In the genomic region with DNA sequence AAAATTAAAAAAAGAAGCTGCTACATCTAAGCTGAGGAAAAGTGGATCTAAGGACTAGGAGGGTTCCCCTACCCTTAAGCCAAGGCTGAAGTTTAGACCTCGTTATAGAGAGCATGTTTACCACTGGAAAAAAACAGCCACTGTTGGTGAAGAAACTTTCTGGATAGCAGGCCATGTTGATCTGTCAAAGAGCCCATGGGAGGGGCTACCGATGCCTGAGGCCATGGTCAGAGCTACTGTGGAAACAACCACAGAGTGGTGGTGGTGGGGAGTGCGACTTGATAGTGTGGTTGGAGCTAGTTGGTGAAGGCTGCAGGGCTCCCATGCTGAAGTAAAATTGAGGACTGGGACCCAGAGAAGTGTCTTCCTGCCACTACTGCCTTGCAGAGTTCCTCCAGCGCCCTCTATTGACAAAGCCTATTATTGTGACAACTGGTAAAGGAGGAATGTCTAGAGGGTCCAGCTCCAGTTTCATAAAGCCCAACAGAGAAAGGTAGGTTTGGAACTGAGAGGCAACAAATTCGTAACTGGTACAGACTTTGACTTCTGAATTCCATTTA, we compare ENCODE assay signal across 1 cellular context.
TF ChIP-seq lines count a peak whose summit lies in the region.

No MANE protein-coding gene starts in this region.

TF ChIP-seq in HepG2, 621 proteins besides CTCF, POLR2A, EP300 and RAD21 (continued from another document and continues in another):
- TF ChIP-seq, protein P1, sequence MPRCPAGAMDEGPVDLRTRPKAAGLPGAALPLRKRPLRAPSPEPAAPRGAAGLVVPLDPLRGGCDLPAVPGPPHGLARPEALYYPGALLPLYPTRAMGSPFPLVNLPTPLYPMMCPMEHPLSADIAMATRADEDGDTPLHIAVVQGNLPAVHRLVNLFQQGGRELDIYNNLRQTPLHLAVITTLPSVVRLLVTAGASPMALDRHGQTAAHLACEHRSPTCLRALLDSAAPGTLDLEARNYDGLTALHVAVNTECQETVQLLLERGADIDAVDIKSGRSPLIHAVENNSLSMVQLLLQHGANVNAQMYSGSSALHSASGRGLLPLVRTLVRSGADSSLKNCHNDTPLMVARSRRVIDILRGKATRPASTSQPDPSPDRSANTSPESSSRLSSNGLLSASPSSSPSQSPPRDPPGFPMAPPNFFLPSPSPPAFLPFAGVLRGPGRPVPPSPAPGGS (CRISPR knock-in tag; IDR thresholded peaks at IDR 0.05) = 0 out of 2 replicates have a peak, but pooled peaks have one; percentile 52
- TF ChIP-seq ZNF773 (CRISPR knock-in tag; IDR thresholded peaks at IDR 0.05; ENCODE audit: borderline replicate concordance) = no peak
- TF ChIP-seq NFE2L1 (CRISPR knock-in tag; IDR thresholded peaks at IDR 0.05; ENCODE audit: borderline replicate concordance) = no peak
- TF ChIP-seq CEBPG (CRISPR knock-in tag; IDR thresholded peaks at IDR 0.05) = 0 out of 2 replicates have a peak, but pooled peaks have one; percentile 20
- TF ChIP-seq ZNF546 (CRISPR knock-in tag; conservative IDR thresholded peaks at IDR 0.05) = no peak
- no peak for TF ChIP-seq KAT7 (CRISPR knock-in tag; IDR thresholded peaks at IDR 0.05; ENCODE audit: borderline replicate concordance)
- TF ChIP-seq ZFYVE20 (CRISPR knock-in tag; IDR thresholded peaks at IDR 0.05; ENCODE audit: borderline replicate concordance, low read depth) = no peak
- no peak for TF ChIP-seq TRAFD1 (CRISPR knock-in tag; IDR thresholded peaks at IDR 0.05; ENCODE audit: borderline replicate concordance)
- TF ChIP-seq ZBTB49 (CRISPR knock-in tag; IDR thresholded peaks at IDR 0.05; ENCODE audit: borderline replicate concordance) = no peak
- TF ChIP-seq KMT2B (CRISPR knock-in tag; IDR thresholded peaks at IDR 0.05) = peak; percentile 57; the same call in 1 of the 2 replicates
- no peak for TF ChIP-seq JUN (CRISPR knock-in tag; IDR thresholded peaks at IDR 0.05)
- peak; percentile 78 for TF ChIP-seq NFKBIZ (CRISPR knock-in tag; IDR thresholded peaks at IDR 0.05)
- TF ChIP-seq SOX5 (CRISPR knock-in tag; IDR thresholded peaks at IDR 0.05; ENCODE audit: borderline replicate concordance) = peak; percentile 51; the same call in 1 of the 2 replicates
- TF ChIP-seq, protein P2, sequence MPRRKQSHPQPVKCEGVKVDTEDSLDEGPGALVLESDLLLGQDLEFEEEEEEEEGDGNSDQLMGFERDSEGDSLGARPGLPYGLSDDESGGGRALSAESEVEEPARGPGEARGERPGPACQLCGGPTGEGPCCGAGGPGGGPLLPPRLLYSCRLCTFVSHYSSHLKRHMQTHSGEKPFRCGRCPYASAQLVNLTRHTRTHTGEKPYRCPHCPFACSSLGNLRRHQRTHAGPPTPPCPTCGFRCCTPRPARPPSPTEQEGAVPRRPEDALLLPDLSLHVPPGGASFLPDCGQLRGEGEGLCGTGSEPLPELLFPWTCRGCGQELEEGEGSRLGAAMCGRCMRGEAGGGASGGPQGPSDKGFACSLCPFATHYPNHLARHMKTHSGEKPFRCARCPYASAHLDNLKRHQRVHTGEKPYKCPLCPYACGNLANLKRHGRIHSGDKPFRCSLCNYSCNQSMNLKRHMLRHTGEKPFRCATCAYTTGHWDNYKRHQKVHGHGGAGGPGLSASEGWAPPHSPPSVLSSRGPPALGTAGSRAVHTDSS (CRISPR knock-in tag; conservative IDR thresholded peaks at IDR 0.05) = no peak
- TF ChIP-seq ZBTB2 (CRISPR knock-in tag; IDR thresholded peaks at IDR 0.05; ENCODE audit: low read depth) = no peak
- TF ChIP-seq ZNF747 (CRISPR knock-in tag; IDR thresholded peaks at IDR 0.05; ENCODE audit: borderline replicate concordance) = no peak
- no peak for TF ChIP-seq ZBTB42 (CRISPR knock-in tag; IDR thresholded peaks at IDR 0.05)
- TF ChIP-seq CBX5 (CRISPR knock-in tag; IDR thresholded peaks at IDR 0.05; ENCODE audit: borderline replicate concordance) = peak; percentile 83; the same call in 1 of the 2 replicates
- TF ChIP-seq SP1 (IDR thresholded peaks at IDR 0.05) = no peak
- TF ChIP-seq SP1 (CRISPR knock-in tag; IDR thresholded peaks at IDR 0.05) = 0 out of 2 replicates have a peak, but pooled peaks have one; percentile 47
- TF ChIP-seq MIXL1 (CRISPR knock-in tag; IDR thresholded peaks at IDR 0.05) = peak; percentile 82
- no peak for TF ChIP-seq ZNF367 (CRISPR knock-in tag; IDR thresholded peaks at IDR 0.05; ENCODE audit: borderline replicate concordance)
- no peak for TF ChIP-seq RNF2 (conservative IDR thresholded peaks at IDR 0.05; ENCODE audit: low read depth)
- 0 out of 2 replicates have a peak, but pooled peaks have one; percentile 55 for TF ChIP-seq ZNF205 (CRISPR knock-in tag; IDR thresholded peaks at IDR 0.05)
- TF ChIP-seq NRL (CRISPR knock-in tag; IDR thresholded peaks at IDR 0.05; ENCODE audit: borderline replicate concordance) = no peak
- peak; percentile 93 for TF ChIP-seq ZNF644 (CRISPR knock-in tag; IDR thresholded peaks at IDR 0.05; ENCODE audit: low read depth)
- TF ChIP-seq, protein P3, sequence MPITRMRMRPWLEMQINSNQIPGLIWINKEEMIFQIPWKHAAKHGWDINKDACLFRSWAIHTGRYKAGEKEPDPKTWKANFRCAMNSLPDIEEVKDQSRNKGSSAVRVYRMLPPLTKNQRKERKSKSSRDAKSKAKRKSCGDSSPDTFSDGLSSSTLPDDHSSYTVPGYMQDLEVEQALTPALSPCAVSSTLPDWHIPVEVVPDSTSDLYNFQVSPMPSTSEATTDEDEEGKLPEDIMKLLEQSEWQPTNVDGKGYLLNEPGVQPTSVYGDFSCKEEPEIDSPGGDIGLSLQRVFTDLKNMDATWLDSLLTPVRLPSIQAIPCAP (CRISPR knock-in tag; IDR thresholded peaks at IDR 0.05; ENCODE audit: low read depth) = no peak
- no peak for TF ChIP-seq ZBTB20 (CRISPR knock-in tag; IDR thresholded peaks at IDR 0.05; ENCODE audit: borderline replicate concordance, low read depth)
- no peak for TF ChIP-seq NFYC (CRISPR knock-in tag; IDR thresholded peaks at IDR 0.05)
- TF ChIP-seq CSRNP2 (CRISPR knock-in tag; conservative IDR thresholded peaks at IDR 0.05; ENCODE audit: low read depth) = no peak
- no peak for TF ChIP-seq NONO (IDR thresholded peaks at IDR 0.05)
- TF ChIP-seq NONO (CRISPR knock-in tag; conservative IDR thresholded peaks at IDR 0.05) = no peak
- TF ChIP-seq, protein P4, sequence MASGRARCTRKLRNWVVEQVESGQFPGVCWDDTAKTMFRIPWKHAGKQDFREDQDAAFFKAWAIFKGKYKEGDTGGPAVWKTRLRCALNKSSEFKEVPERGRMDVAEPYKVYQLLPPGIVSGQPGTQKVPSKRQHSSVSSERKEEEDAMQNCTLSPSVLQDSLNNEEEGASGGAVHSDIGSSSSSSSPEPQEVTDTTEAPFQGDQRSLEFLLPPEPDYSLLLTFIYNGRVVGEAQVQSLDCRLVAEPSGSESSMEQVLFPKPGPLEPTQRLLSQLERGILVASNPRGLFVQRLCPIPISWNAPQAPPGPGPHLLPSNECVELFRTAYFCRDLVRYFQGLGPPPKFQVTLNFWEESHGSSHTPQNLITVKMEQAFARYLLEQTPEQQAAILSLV (CRISPR knock-in tag; IDR thresholded peaks at IDR 0.05; ENCODE audit: borderline replicate concordance) = no peak
- no peak; the same call in 1 of the 2 replicates for TF ChIP-seq ZNF652 (CRISPR knock-in tag; IDR thresholded peaks at IDR 0.05; ENCODE audit: borderline replicate concordance, low read depth)
- no peak for TF ChIP-seq ZNF83 (CRISPR knock-in tag; IDR thresholded peaks at IDR 0.05; ENCODE audit: borderline replicate concordance)
- TF ChIP-seq HOXA5 (CRISPR knock-in tag; IDR thresholded peaks at IDR 0.05) = no peak
- TF ChIP-seq WIZ (CRISPR knock-in tag; IDR thresholded peaks at IDR 0.05) = no peak
- TF ChIP-seq NKX3-1 (CRISPR knock-in tag; IDR thresholded peaks at IDR 0.05) = no peak
- TF ChIP-seq, protein P5, sequence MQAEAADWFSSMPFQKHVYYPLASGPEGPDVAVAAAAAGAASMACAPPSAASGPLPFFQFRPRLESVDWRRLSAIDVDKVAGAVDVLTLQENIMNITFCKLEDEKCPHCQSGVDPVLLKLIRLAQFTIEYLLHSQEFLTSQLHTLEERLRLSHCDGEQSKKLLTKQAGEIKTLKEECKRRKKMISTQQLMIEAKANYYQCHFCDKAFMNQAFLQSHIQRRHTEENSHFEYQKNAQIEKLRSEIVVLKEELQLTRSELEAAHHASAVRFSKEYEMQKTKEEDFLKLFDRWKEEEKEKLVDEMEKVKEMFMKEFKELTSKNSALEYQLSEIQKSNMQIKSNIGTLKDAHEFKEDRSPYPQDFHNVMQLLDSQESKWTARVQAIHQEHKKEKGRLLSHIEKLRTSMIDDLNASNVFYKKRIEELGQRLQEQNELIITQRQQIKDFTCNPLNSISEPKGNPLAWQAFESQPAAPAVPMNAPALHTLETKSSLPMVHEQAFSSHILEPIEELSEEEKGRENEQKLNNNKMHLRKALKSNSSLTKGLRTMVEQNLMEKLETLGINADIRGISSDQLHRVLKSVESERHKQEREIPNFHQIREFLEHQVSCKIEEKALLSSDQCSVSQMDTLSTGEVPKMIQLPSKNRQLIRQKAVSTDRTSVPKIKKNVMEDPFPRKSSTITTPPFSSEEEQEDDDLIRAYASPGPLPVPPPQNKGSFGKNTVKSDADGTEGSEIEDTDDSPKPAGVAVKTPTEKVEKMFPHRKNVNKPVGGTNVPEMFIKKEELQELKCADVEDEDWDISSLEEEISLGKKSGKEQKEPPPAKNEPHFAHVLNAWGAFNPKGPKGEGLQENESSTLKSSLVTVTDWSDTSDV (CRISPR knock-in tag; IDR thresholded peaks at IDR 0.05) = no peak
- TF ChIP-seq KLF13 (CRISPR knock-in tag; IDR thresholded peaks at IDR 0.05) = no peak
- no peak for TF ChIP-seq SKIL (CRISPR knock-in tag; IDR thresholded peaks at IDR 0.05; ENCODE audit: borderline replicate concordance)
